8 cellular contexts compared by ENCODE assay signal in the genomic region with DNA sequence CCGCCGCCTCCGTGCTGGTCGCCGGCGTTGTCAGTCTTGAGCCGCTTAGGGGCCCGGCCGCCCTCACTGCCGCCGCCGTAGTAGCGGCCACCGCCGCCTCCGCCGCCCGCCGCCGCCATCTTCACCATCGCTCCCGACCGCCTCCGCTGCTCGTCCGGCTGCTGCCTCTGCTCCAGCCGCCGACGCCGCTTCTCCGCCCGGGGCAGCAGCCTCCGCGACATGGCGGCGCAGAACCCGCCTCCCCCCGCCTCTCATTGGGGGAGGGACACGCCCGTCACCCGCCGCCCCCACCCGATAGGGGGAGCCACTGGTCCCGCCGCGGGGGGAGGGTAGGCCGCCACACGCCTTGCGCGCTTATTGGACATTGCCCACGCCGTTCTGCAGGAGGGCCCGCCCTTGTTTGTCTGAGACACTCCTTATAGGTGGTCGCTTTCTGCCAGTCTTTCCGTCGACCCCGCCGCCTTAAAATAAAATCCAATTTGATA. TPM values are rescaled to one million over a fixed set of nuclear protein-coding genes. Genes with fewer than 3 reads are reported as not detected.
DNase-seq lines count a peak whose midpoint lies in the region; ATAC-seq lines count a peak whose summit lies in the region.

A gene (minus strand): TSS at position 241 of the 485 bp plus-strand sequence. CDS start 20 bp downstream, at position 221.

- H2AK5ac ChIP-seq in mesenchymal stem cell (ENCODE audit: low read length, severe bottlenecking) = peak within 1 kb of the TSS; percentile 73

- peaks cover 29 to 34% of the 10 kb centered on the region in 2 experiments for H3K36me3 ChIP-seq in mesenchymal stem cell (ENCODE audit: control insufficient read depth in 1 of 2, insufficient read depth in 2 of 2, low read depth in 1 of 2, low read length in 2 of 2)

- H2BK5ac ChIP-seq in mesenchymal stem cell (ENCODE audit: low read depth, low read length, poor library complexity, severe bottlenecking) = peak within 1 kb of the TSS; percentile 98

- H3K23ac ChIP-seq in mesenchymal stem cell (ENCODE audit: low read length in 2 of 2) = peak within 1 kb of the TSS; percentile 97 to 100

- peak within 1 kb of the TSS; percentile 100 for H4K91ac ChIP-seq in mesenchymal stem cell (ENCODE audit: low read length)

- H3K79me1 ChIP-seq in mesenchymal stem cell (replicated peaks; ENCODE audit: low read length, poor library complexity, severe bottlenecking) = peaks cover 1% of the 10 kb centered on the region

- peak within 1 kb of the TSS; percentile 100 for H2BK120ac ChIP-seq in mesenchymal stem cell (ENCODE audit: low read depth, low read length)

- peak within 1 kb of the TSS; percentile 90 for H3K4me2 ChIP-seq in mesenchymal stem cell (ENCODE audit: low read length, poor library complexity, severe bottlenecking)

- no peaks in the 10 kb centered on the region for H3K9me3 ChIP-seq in mesenchymal stem cell (ENCODE audit: control insufficient read depth, low read length)

- DNase-seq in NK-92 treated with Interleukin-12 subunit alpha and Interleukin-12 subunit beta, amount 100 ng/mL, for 24 hours (lab: John Stamatoyannopoulos, UW) = peak; percentile 100
- DNase-seq in NK-92 (lab: John Stamatoyannopoulos, UW; ENCODE audit: unreplicated experiment) (no peak), cortex of kidney (lab: John Stamatoyannopoulos, UW) (peak; percentile 92), mesenchymal stem cell (no peak), NAMALWA (ENCODE audit: low spot score) (no peak)
- peak; percentile 98 to 100 (median 99) for DNase-seq in activated CD4-positive, CD25-positive, alpha-beta regulatory T cell (lab: John Stamatoyannopoulos, UW)
- DNase-seq in stimulated activated naive B cell treated with anti-CD40 and anti-IgM and Interleukin-4, amounts not matched to agents 10 μg/mL and 1 μg/mL and 100 μg/mL, for 72 hours = no peak

- H3K18ac ChIP-seq in mesenchymal stem cell (ENCODE audit: low read depth in 1 of 2, low read length in 2 of 2) = peak within 1 kb of the TSS; percentile 100

- H3K4me1 Mint-ChIP-seq in stimulated activated naive B cell treated with anti-CD40 and anti-IgM and Interleukin-4, amounts not matched to agents 10 μg/mL and 1 μg/mL and 100 μg/mL, for 72 hours = peaks cover 32 to 55% of the 10 kb centered on the region in 2 donors

- H3K27me3 ChIP-seq in mesenchymal stem cell (ENCODE audit: control insufficient read depth in 1 of 2, insufficient read depth in 1 of 2, low read length in 2 of 2) = no peaks in the 10 kb centered on the region

- peak within 1 kb of the TSS; percentile 92 for H3K27ac ChIP-seq in mesenchymal stem cell (ENCODE audit: low read length, poor library complexity, severe bottlenecking)

- H2BK15ac ChIP-seq in mesenchymal stem cell (ENCODE audit: low read depth, poor library complexity, severe bottlenecking) = peak within 1 kb of the TSS; percentile 92

- H3K4me1 ChIP-seq in mesenchymal stem cell (ENCODE audit: control insufficient read depth, insufficient read depth, low read depth, low read length) = peaks cover 27% of the 10 kb centered on the region

- H3K9ac ChIP-seq in mesenchymal stem cell (ENCODE audit: low read length) = peak within 1 kb of the TSS; percentile 92

- H2AFZ ChIP-seq in mesenchymal stem cell (ENCODE audit: low read depth, low read length) = no peak within 1 kb of the TSS

- H3K4ac ChIP-seq in mesenchymal stem cell (ENCODE audit: low read depth in 1 of 2, low read length in 2 of 2) = peak within 1 kb of the TSS; percentile 100

- H3K9me3 Mint-ChIP-seq in stimulated activated naive B cell treated with anti-CD40 and anti-IgM and Interleukin-4, amounts not matched to agents 10 μg/mL and 1 μg/mL and 100 μg/mL, for 72 hours = no peaks in the 10 kb centered on the region

- peak within 1 kb of the TSS; percentile 59 to 98 for H2BK12ac ChIP-seq in mesenchymal stem cell (ENCODE audit: low read length in 2 of 2)

- peak within 1 kb of the TSS; percentile 89 to 98 for H3K4me3 Mint-ChIP-seq in stimulated activated naive B cell treated with anti-CD40 and anti-IgM and Interleukin-4, amounts not matched to agents 10 μg/mL and 1 μg/mL and 100 μg/mL, for 72 hours

- H3K14ac ChIP-seq in mesenchymal stem cell (ENCODE audit: low read length in 2 of 2) = peak within 1 kb of the TSS; percentile 87 to 99

- H3K27me3 Mint-ChIP-seq in stimulated activated naive B cell treated with anti-CD40 and anti-IgM and Interleukin-4, amounts not matched to agents 10 μg/mL and 1 μg/mL and 100 μg/mL, for 72 hours = no peaks in the 10 kb centered on the region

- ATAC-seq in HG03159 (IDR thresholded peaks at IDR 0.05; ENCODE audit: unreplicated experiment) = peak; percentile 57
- ATAC-seq in stimulated activated naive B cell treated with anti-CD40 and anti-IgM and Interleukin-4, amounts not matched to agents 10 μg/mL and 1 μg/mL and 100 μg/mL, for 72 hours (replicated peaks) = peak; percentile 60 to 69

- peak within 1 kb of the TSS; percentile 100 for H3K27ac Mint-ChIP-seq in stimulated activated naive B cell treated with anti-CD40 and anti-IgM and Interleukin-4, amounts not matched to agents 10 μg/mL and 1 μg/mL and 100 μg/mL, for 72 hours

- peak within 1 kb of the TSS; percentile 100 for H4K8ac ChIP-seq in mesenchymal stem cell (ENCODE audit: low read length)

- peak within 1 kb of the TSS; percentile 86 to 99 for H3K4me3 ChIP-seq in mesenchymal stem cell (ENCODE audit: insufficient read depth in 1 of 2, low read depth in 1 of 2, low read length in 2 of 2)

- WGBS in mesenchymal stem cell = under 1% methylated on average over 58 of the region's 58 CpGs

- peaks cover 34 to 55% of the 10 kb centered on the region in 2 donors for H3K36me3 Mint-ChIP-seq in stimulated activated naive B cell treated with anti-CD40 and anti-IgM and Interleukin-4, amounts not matched to agents 10 μg/mL and 1 μg/mL and 100 μg/mL, for 72 hours

RNA-seq across cellular contexts. Expression of the gene that starts here (rescaled TPM):
- polyA plus RNA-seq in mesenchymal stem cell (2013, experiment 1 of 2) = 177 TPM
- polyA plus RNA-seq in mesenchymal stem cell (2013, experiment 2 of 2) = 181 TPM

Comparison
In these comparisons a context has a peak if more than half of its experiments do, and no peak if none do; other contexts are left out.
1. DNase-seq: peak in NK-92 treated with Interleukin-12 subunit alpha and Interleukin-12 subunit beta, amount 100 ng/mL, for 24 hours (single experiment), activated CD4-positive, CD25-positive, alpha-beta regulatory T cell (4 of 4) and cortex of kidney (single experiment); none in NK-92 (single experiment), mesenchymal stem cell (single experiment), stimulated activated naive B cell treated with anti-CD40 and anti-IgM and Interleukin-4, amounts not matched to agents 10 μg/mL and 1 μg/mL and 100 μg/mL, for 72 hours (single experiment) and NAMALWA (single experiment).